ENCODE assay signal across 2 cellular contexts in genomic region chr1:161241682-161242081, GRCh38.
A peak's percentile ranks its signal among the peaks of the same experiment; 100 is the strongest.
TF ChIP-seq lines count a peak whose summit lies in the region.

No MANE protein-coding gene starts in this region.

TF ChIP-seq in IMR-90, 13 proteins besides CTCF, POLR2A, EP300 and RAD21:
- no peak for TF ChIP-seq BHLHE40 (IDR thresholded peaks at IDR 0.05; ENCODE audit: low read depth, low read length)
- no peak for TF ChIP-seq ELK1 (IDR thresholded peaks at IDR 0.05; ENCODE audit: borderline replicate concordance, low read depth, low read length)
- no peak for TF ChIP-seq RCOR1 (IDR thresholded peaks at IDR 0.05; ENCODE audit: insufficient replicate concordance, low read length)
- TF ChIP-seq FOS (IDR thresholded peaks at IDR 0.05; ENCODE audit: low read depth, low read length) = no peak
- TF ChIP-seq NFE2L2 (IDR thresholded peaks at IDR 0.05; ENCODE audit: low read depth, low read length) = no peak
- TF ChIP-seq MXI1 (IDR thresholded peaks at IDR 0.05; ENCODE audit: borderline replicate concordance, low read depth, low read length) = no peak
- no peak for TF ChIP-seq CEBPB (IDR thresholded peaks at IDR 0.05; ENCODE audit: low read depth, low read length)
- TF ChIP-seq USF2 (IDR thresholded peaks at IDR 0.05; ENCODE audit: low read depth, low read length) = no peak
- TF ChIP-seq MAZ (IDR thresholded peaks at IDR 0.05; ENCODE audit: borderline replicate concordance, low read depth, low read length) = no peak

TF ChIP-seq in K562, 482 proteins besides CTCF, POLR2A, EP300 and RAD21:
- TF ChIP-seq XRCC3 (IDR thresholded peaks at IDR 0.05) (no peak), CTBP1 (IDR thresholded peaks at IDR 0.05; ENCODE audit: borderline replicate concordance) (peak; percentile 80), RCOR1 (IDR thresholded peaks at IDR 0.05; ENCODE audit: borderline replicate concordance in 1 of 2, low read depth in 2 of 2, low read length in 2 of 2) (peak in 1 of 2 experiments; percentile 63; a peak in 2 of 4 replicates), PTTG1 (tag; IDR thresholded peaks at IDR 0.05; ENCODE audit: low read depth) (no peak), RFX1 (IDR thresholded peaks at IDR 0.05) (peak; percentile 56), SMAD3 (CRISPR knock-in tag; conservative IDR thresholded peaks at IDR 0.05) (no peak), DIDO1 (tag; IDR thresholded peaks at IDR 0.05; ENCODE audit: low read depth) (no peak), RNF2 (IDR thresholded peaks at IDR 0.05) (no peak), SPI1 (IDR thresholded peaks at IDR 0.05; ENCODE audit: borderline replicate concordance, low read depth, low read length) (peak; percentile 25; the same call in 1 of the 2 replicates), RBM39 (optimal IDR thresholded peaks at IDR 0.05; ENCODE audit: low read depth, low read length) (no peak), HIVEP1 (CRISPR knock-in tag; IDR thresholded peaks at IDR 0.05) (no peak), BDP1 (IDR thresholded peaks at IDR 0.05; ENCODE audit: insufficient read depth, insufficient read length) (no peak), RBM14 (IDR thresholded peaks at IDR 0.05; ENCODE audit: borderline replicate concordance, insufficient read depth, low read depth, low read length) (no peak), TGIF2 (CRISPR knock-in tag; IDR thresholded peaks at IDR 0.05) (no peak)
- TF ChIP-seq, protein P1, sequence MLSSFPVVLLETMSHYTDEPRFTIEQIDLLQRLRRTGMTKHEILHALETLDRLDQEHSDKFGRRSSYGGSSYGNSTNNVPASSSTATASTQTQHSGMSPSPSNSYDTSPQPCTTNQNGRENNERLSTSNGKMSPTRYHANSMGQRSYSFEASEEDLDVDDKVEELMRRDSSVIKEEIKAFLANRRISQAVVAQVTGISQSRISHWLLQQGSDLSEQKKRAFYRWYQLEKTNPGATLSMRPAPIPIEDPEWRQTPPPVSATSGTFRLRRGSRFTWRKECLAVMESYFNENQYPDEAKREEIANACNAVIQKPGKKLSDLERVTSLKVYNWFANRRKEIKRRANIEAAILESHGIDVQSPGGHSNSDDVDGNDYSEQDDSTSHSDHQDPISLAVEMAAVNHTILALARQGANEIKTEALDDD (IDR thresholded peaks at IDR 0.05) = 0 out of 2 replicates have a peak, but pooled peaks have one; percentile 36
- TF ChIP-seq, protein P2, sequence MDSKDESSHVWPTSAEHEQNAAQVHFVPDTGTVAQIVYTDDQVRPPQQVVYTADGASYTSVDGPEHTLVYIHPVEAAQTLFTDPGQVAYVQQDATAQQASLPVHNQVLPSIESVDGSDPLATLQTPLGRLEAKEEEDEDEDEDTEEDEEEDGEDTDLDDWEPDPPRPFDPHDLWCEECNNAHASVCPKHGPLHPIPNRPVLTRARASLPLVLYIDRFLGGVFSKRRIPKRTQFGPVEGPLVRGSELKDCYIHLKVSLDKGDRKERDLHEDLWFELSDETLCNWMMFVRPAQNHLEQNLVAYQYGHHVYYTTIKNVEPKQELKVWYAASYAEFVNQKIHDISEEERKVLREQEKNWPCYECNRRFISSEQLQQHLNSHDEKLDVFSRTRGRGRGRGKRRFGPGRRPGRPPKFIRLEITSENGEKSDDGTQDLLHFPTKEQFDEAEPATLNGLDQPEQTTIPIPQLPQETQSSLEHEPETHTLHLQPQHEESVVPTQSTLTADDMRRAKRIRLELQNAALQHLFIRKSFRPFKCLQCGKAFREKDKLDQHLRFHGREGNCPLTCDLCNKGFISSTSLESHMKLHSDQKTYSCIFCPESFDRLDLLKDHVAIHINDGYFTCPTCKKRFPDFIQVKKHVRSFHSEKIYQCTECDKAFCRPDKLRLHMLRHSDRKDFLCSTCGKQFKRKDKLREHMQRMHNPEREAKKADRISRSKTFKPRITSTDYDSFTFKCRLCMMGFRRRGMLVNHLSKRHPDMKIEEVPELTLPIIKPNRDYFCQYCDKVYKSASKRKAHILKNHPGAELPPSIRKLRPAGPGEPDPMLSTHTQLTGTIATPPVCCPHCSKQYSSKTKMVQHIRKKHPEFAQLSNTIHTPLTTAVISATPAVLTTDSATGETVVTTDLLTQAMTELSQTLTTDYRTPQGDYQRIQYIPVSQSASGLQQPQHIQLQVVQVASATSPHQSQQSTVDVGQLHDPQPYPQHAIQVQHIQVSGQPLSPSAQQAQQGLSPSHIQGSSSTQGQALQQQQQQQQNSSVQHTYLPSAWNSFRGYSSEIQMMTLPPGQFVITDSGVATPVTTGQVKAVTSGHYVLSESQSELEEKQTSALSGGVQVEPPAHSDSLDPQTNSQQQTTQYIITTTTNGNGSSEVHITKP (IDR thresholded peaks at IDR 0.05; ENCODE audit: partially characterized antibody) = peak; percentile 28
